In genomic region chr16:66872927-66873684, GRCh38 we compare ENCODE assay signal across 1 cellular context.
TF ChIP-seq lines count a peak whose summit lies in the region.

No MANE protein-coding gene starts in this region.

TF ChIP-seq in GM12878, 131 proteins besides CTCF, POLR2A, EP300 and RAD21 (continued from another document and continues in another):
- no peak for TF ChIP-seq E4F1 (IDR thresholded peaks at IDR 0.05; ENCODE audit: borderline replicate concordance, partially characterized antibody)
- peak; percentile 84; the same call in 1 of the 2 replicates for TF ChIP-seq HDGF (IDR thresholded peaks at IDR 0.05)
- TF ChIP-seq NR2F1 (conservative IDR thresholded peaks at IDR 0.05), result peak; percentile 89
- TF ChIP-seq SUPT20H (IDR thresholded peaks at IDR 0.05; ENCODE audit: borderline replicate concordance, control insufficient read depth, low read depth, low read length), result no peak
- no peak for TF ChIP-seq RELA (IDR thresholded peaks at IDR 0.05; ENCODE audit: borderline replicate concordance, partially characterized antibody)
- no peak for TF ChIP-seq E2F4 (IDR thresholded peaks at IDR 0.05; ENCODE audit: low read depth, low read length)
- TF ChIP-seq HDAC2 (IDR thresholded peaks at IDR 0.05), result no peak
- TF ChIP-seq JUNB (IDR thresholded peaks at IDR 0.05), result peak; percentile 32; the same call in 1 of the 2 replicates
- TF ChIP-seq CEBPB (IDR thresholded peaks at IDR 0.05; ENCODE audit: borderline replicate concordance in 1 of 2, low read depth in 2 of 2, low read length in 2 of 2), result no peak
- no peak for TF ChIP-seq NFYA (IDR thresholded peaks at IDR 0.05; ENCODE audit: borderline replicate concordance, low read depth, low read length)
- no peak for TF ChIP-seq ZBED1 (IDR thresholded peaks at IDR 0.05; ENCODE audit: borderline replicate concordance)
- peak; percentile 59; the same call in 1 of the 2 replicates for TF ChIP-seq MTA3 (IDR thresholded peaks at IDR 0.05; ENCODE audit: borderline replicate concordance, low read length)
- no peak for TF ChIP-seq IRF3 (IDR thresholded peaks at IDR 0.05)
- 0 out of 2 replicates have a peak, but pooled peaks have one; percentile 50 for TF ChIP-seq ESRRA (IDR thresholded peaks at IDR 0.05; ENCODE audit: low read length)
- no peak for TF ChIP-seq ZZZ3 (IDR thresholded peaks at IDR 0.05; ENCODE audit: control insufficient read depth, insufficient read length, low read depth)
- TF ChIP-seq ZNF384 (IDR thresholded peaks at IDR 0.05; ENCODE audit: borderline replicate concordance, low read depth, low read length), result no peak
- no peak for TF ChIP-seq ZBTB11 (CRISPR knock-in tag; IDR thresholded peaks at IDR 0.05)
- TF ChIP-seq NR2C1 (IDR thresholded peaks at IDR 0.05), result no peak
- peak in 1 of 2 experiments; percentile 60; a peak in 1 of 4 replicates for TF ChIP-seq ETV6 (conservative IDR thresholded peaks at IDR 0.05 in 1 of 2, IDR thresholded peaks at IDR 0.05 in 1 of 2; ENCODE audit: borderline replicate concordance in 1 of 2, low read depth in 1 of 2)
- no peak for TF ChIP-seq RBBP5 (conservative IDR thresholded peaks at IDR 0.05)
- TF ChIP-seq TARDBP (IDR thresholded peaks at IDR 0.05; ENCODE audit: borderline replicate concordance), result no peak
- no peak for TF ChIP-seq SIX5 (IDR thresholded peaks at IDR 0.05; ENCODE audit: low read depth, low read length, severe bottlenecking)
- no peak; the same call in 1 of the 2 replicates for TF ChIP-seq NFXL1 (IDR thresholded peaks at IDR 0.05; ENCODE audit: borderline replicate concordance)
- no peak for TF ChIP-seq RFX5 (IDR thresholded peaks at IDR 0.05; ENCODE audit: low read depth, low read length)
- no peak for TF ChIP-seq PRDM15 (CRISPR knock-in tag; IDR thresholded peaks at IDR 0.05)
- TF ChIP-seq CEBPZ (IDR thresholded peaks at IDR 0.05; ENCODE audit: low read depth, low read length), result no peak
- peak; percentile 57; the same call in 1 of the 2 replicates for TF ChIP-seq NKRF (conservative IDR thresholded peaks at IDR 0.05)
- TF ChIP-seq SP1 (IDR thresholded peaks at IDR 0.05; ENCODE audit: low read depth, low read length), result no peak
- 0 out of 2 replicates have a peak, but pooled peaks have one; percentile 48 for TF ChIP-seq PAX5 (IDR thresholded peaks at IDR 0.05; ENCODE audit: borderline replicate concordance, low read depth, low read length)
- 0 out of 2 replicates have a peak, but pooled peaks have one; percentile 37 for TF ChIP-seq CBX5 (IDR thresholded peaks at IDR 0.05; ENCODE audit: low read depth)
- TF ChIP-seq SREBF2 (IDR thresholded peaks at IDR 0.05; ENCODE audit: low read length), result no peak
- peak; percentile 83 for TF ChIP-seq EED (IDR thresholded peaks at IDR 0.05; ENCODE audit: low read depth)
- no peak for TF ChIP-seq POU2F2 (IDR thresholded peaks at IDR 0.05; ENCODE audit: borderline replicate concordance, low read depth, low read length)
- no peak for TF ChIP-seq SIN3A (IDR thresholded peaks at IDR 0.05; ENCODE audit: low read depth, low read length)
- no peak for TF ChIP-seq PKNOX1 (IDR thresholded peaks at IDR 0.05)
- TF ChIP-seq GATAD2B (conservative IDR thresholded peaks at IDR 0.05; ENCODE audit: low read depth), result peak; percentile 74
- TF ChIP-seq KDM1A (IDR thresholded peaks at IDR 0.05; ENCODE audit: borderline replicate concordance), result no peak
- no peak for TF ChIP-seq PAX8 (IDR thresholded peaks at IDR 0.05)
- no peak for TF ChIP-seq TCF3 (IDR thresholded peaks at IDR 0.05; ENCODE audit: borderline replicate concordance, insufficient read depth, low read depth, low read length)
- peak; percentile 54; the same call in 1 of the 2 replicates for TF ChIP-seq MTA2 (IDR thresholded peaks at IDR 0.05; ENCODE audit: low read depth)
- peak; percentile 88 for TF ChIP-seq RB1 (IDR thresholded peaks at IDR 0.05; ENCODE audit: borderline replicate concordance)
- TF ChIP-seq ZNF207 (IDR thresholded peaks at IDR 0.05; ENCODE audit: borderline replicate concordance), result peak; percentile 67; the same call in 1 of the 2 replicates
- peak; percentile 94 for TF ChIP-seq SMARCA5 (IDR thresholded peaks at IDR 0.05)
- no peak for TF ChIP-seq CHD2 (IDR thresholded peaks at IDR 0.05; ENCODE audit: borderline replicate concordance, low read depth, low read length)
- peak; percentile 54 for TF ChIP-seq ATF7 (IDR thresholded peaks at IDR 0.05; ENCODE audit: low read depth)
- no peak for TF ChIP-seq BRCA1 (IDR thresholded peaks at IDR 0.05; ENCODE audit: low read depth, low read length)
- no peak for TF ChIP-seq SREBF1 (IDR thresholded peaks at IDR 0.05; ENCODE audit: low read length)
- TF ChIP-seq NFIC (IDR thresholded peaks at IDR 0.05; ENCODE audit: low read depth, low read length), result no peak; the same call in 1 of the 2 replicates
